In genomic region chrX:13131511-13132137, GRCh38 we compare ENCODE assay signal across 11 cellular contexts.
A peak's percentile ranks its signal among the peaks of the same experiment; 100 is the strongest.
DNase-seq lines count a peak whose midpoint lies in the region; ATAC-seq and TF ChIP-seq lines count a peak whose summit lies in the region.
"Had no signal": no experiment of that assay in that cellular context is flagged by ENCODE, and none has a peak within 500 bp of the region (broad histone marks: within the 10 kb centered on the region; RNA-seq: fewer than 3 reads in every experiment).

No MANE protein-coding gene starts in this region.

- CTCF ChIA-PET in IMR-90 (lab: Yijun Ruan, JAX) = no interaction called here
- CTCF ChIA-PET in activated CD8-positive, alpha-beta T cell treated with anti-CD3 and anti-CD28 coated beads for 36 hours (lab: Charles Lee) = interaction anchor here (1.2 kb wide), 1 partner anchor 185 kb away, joined by 3 read pairs; no protein-coding TSS in a partner anchor

- no peak overlapping the region for H3K27ac Mint-ChIP-seq in activated CD8-positive, alpha-beta T cell treated with anti-CD3 and anti-CD28 coated beads for 36 hours
- H3K27ac Mint-ChIP-seq in natural killer cell = peak overlapping the region; percentile 78 to 80
- H3K27ac Mint-ChIP-seq: stimulated activated naive CD8-positive, alpha-beta T cell treated with anti-CD3 and anti-CD28 coated beads, Interleukin-15, Interleukin-2, amounts not matched to agents 100 ng/mL and 50 ng/mL, for 24 hours had no signal

- no peaks in the 10 kb centered on the region for H3K36me3 ChIP-seq in IMR-90 (ENCODE audit: control insufficient read depth, insufficient read depth, low read length)

- H3K4me1 ChIP-seq in IMR-90 (ENCODE audit: control insufficient read depth, insufficient read depth, low read length) = peaks cover 4% of the 10 kb centered on the region

- H2BK15ac ChIP-seq in IMR-90 (ENCODE audit: low read depth, low read length) = no peak overlapping the region

- H3K9ac ChIP-seq in IMR-90 (ENCODE audit: low read depth, low read length) = no peak overlapping the region

- no peak for TF ChIP-seq CTCF in IMR-90 (conservative IDR thresholded peaks at IDR 0.05; ENCODE audit: low read depth, low read length)
- no peak for TF ChIP-seq CTCF in activated CD8-positive, alpha-beta T cell treated with anti-CD3 and anti-CD28 coated beads for 36 hours (IDR thresholded peaks at IDR 0.05)
- TF ChIP-seq CTCF in natural killer cell (IDR thresholded peaks at IDR 0.05) = no peak

- H3K27me3 ChIP-seq in IMR-90 (ENCODE audit: control insufficient read depth, insufficient read depth, low read length) = no peaks in the 10 kb centered on the region

- H3K4me2 ChIP-seq in IMR-90 (ENCODE audit: low read depth, low read length) = no peak overlapping the region; the same call in 1 of the 2 replicates

- H2AK9ac ChIP-seq in IMR-90 (replicated peaks; ENCODE audit: low read depth, low read length, poor library complexity) = no peak overlapping the region

- in situ Hi-C loops in IMR-90 (cut with MboI; ENCODE audit: low sequenced_read_pairs) = no loop called here

- no peak overlapping the region for H3K23ac ChIP-seq in IMR-90 (ENCODE audit: low read depth, low read length)

- no peak overlapping the region for H2BK5ac ChIP-seq in IMR-90 (ENCODE audit: low read depth, low read length, poor library complexity, severe bottlenecking)

- no peaks in the 10 kb centered on the region for H4K20me1 ChIP-seq in IMR-90 (ENCODE audit: insufficient read depth, low read length)

- no peak overlapping the region for H4K91ac ChIP-seq in IMR-90 (ENCODE audit: insufficient read depth, low read depth, low read length)

- no peaks in the 10 kb centered on the region for H3K9me3 ChIP-seq in IMR-90 (ENCODE audit: control insufficient read depth, insufficient read depth, low read length)

- no CpG with 5 or more reads among the region's 3 CpGs for WGBS in IMR-90 (ENCODE audit: extremely low coverage in 2 of 2, insufficient read length in 1 of 2), 2 experiments

- ATAC-seq in IMR-90 (ENCODE audit: low read depth) (no peak), natural killer cell (peak; percentile 80 to 99 (median 87))
- ATAC-seq in activated CD8-positive, alpha-beta T cell treated with anti-CD3 and anti-CD28 coated beads for 36 hours = peak; percentile 42

- no peaks in the 10 kb centered on the region for H3K9me3 Mint-ChIP-seq in activated CD8-positive, alpha-beta T cell treated with anti-CD3 and anti-CD28 coated beads for 36 hours
- no peaks in the 10 kb centered on the region for H3K9me3 Mint-ChIP-seq in natural killer cell
- H3K9me3 Mint-ChIP-seq: stimulated activated naive CD8-positive, alpha-beta T cell treated with anti-CD3 and anti-CD28 coated beads, Interleukin-15, Interleukin-2, amounts not matched to agents 100 ng/mL and 50 ng/mL, for 24 hours had no signal

- H3K36me3 Mint-ChIP-seq in activated CD8-positive, alpha-beta T cell treated with anti-CD3 and anti-CD28 coated beads for 36 hours (ENCODE audit: low read depth) = no peaks in the 10 kb centered on the region
- H3K36me3 Mint-ChIP-seq in natural killer cell = no peaks in the 10 kb centered on the region

- no peak for TF ChIP-seq RAD21 in IMR-90 (IDR thresholded peaks at IDR 0.05; ENCODE audit: low read length)

- peaks cover 34% of the 10 kb centered on the region for H3K4me1 Mint-ChIP-seq in activated CD8-positive, alpha-beta T cell treated with anti-CD3 and anti-CD28 coated beads for 36 hours (ENCODE audit: low read depth)
- H3K4me1 Mint-ChIP-seq in natural killer cell = peaks cover 8 to 27% of the 10 kb centered on the region in 2 donors

- H3K4me3 ChIP-seq in IMR-90 (ENCODE audit: insufficient read depth, low read depth, low read length) = no peak overlapping the region

- intact Hi-C loops in IMR-90 (cut with micrococcal nuclease) = no loop called here
- intact Hi-C loops in activated CD8-positive, alpha-beta T cell treated with anti-CD3 and anti-CD28 coated beads for 36 hours (cut with micrococcal nuclease) = no loop called here
- intact Hi-C loops in natural killer cell (cut with micrococcal nuclease) = loop anchor here (5.0 kb wide), 1 partner anchor 174 kb away; no protein-coding TSS in a partner anchor

- no peak overlapping the region for H3K56ac ChIP-seq in IMR-90 (ENCODE audit: extremely low read depth, insufficient read depth, low read length)

- no peaks in the 10 kb centered on the region for H3K9me1 ChIP-seq in IMR-90 (ENCODE audit: insufficient read depth, low read length)

- no peak for TF ChIP-seq POLR2A in IMR-90 (IDR thresholded peaks at IDR 0.05; ENCODE audit: low read depth, low read length)

- peak overlapping the region; percentile 59; the same call in 1 of the 2 replicates for H3K18ac ChIP-seq in IMR-90 (ENCODE audit: low read depth, low read length)

- DNase-seq in GF-D8 (lab: John Stamatoyannopoulos, UW) = peak; percentile 82
- no peak for DNase-seq in IMR-90
- peak; percentile 10 for DNase-seq in activated CD8-positive, alpha-beta T cell treated with anti-CD3 and anti-CD28 coated beads for 36 hours
- no peak for DNase-seq in natural killer cell
- no peak for DNase-seq in NCI-H510A treated with DMSO at 0.1 percent for 48 hours (lab: John Stamatoyannopoulos, UW)
- no peak for DNase-seq in NCI-H510A (lab: John Stamatoyannopoulos, UW)
- no peak for DNase-seq in NCI-H748 treated with DMSO at 0.1 percent for 48 hours (lab: John Stamatoyannopoulos, UW)
- DNase-seq in NCI-H1436 treated with DMSO at 0.1 percent for 48 hours (lab: John Stamatoyannopoulos, UW) = no peak
- DNase-seq: effector CD4-positive, alpha-beta T cell; Karpas-422 had no signal

- no peak overlapping the region for H2BK20ac ChIP-seq in IMR-90 (ENCODE audit: low read depth, low read length)

- 0 out of 2 replicates have a peak overlapping the region, but pooled peaks have one; percentile 46 for H2BK120ac ChIP-seq in IMR-90 (ENCODE audit: low read depth, low read length)

- H4K5ac ChIP-seq in IMR-90 (ENCODE audit: low read depth, low read length) = peak overlapping the region; percentile 53; the same call in 1 of the 2 replicates

- POLR2A ChIA-PET in IMR-90 (lab: Charles Lee; ENCODE audit: unreplicated experiment) = interaction anchor here (0.6 kb wide), 1 partner anchor 32 kb away, joined by 7 read pairs; no protein-coding TSS in a partner anchor
- POLR2A ChIA-PET in activated CD8-positive, alpha-beta T cell treated with anti-CD3 and anti-CD28 coated beads for 36 hours (lab: Charles Lee) = interaction anchor here (1.0 kb wide), 1 partner anchor 41 kb away, joined by 3 read pairs; no protein-coding TSS in a partner anchor

- H4K8ac ChIP-seq in IMR-90 (ENCODE audit: low read depth in 2 of 2, low read length in 2 of 2) = no peak overlapping the region

- no peak overlapping the region for H3K4ac ChIP-seq in IMR-90 (ENCODE audit: low read depth, low read length)

- H3K4me3 Mint-ChIP-seq in activated CD8-positive, alpha-beta T cell treated with anti-CD3 and anti-CD28 coated beads for 36 hours = no peak overlapping the region
- H3K4me3 Mint-ChIP-seq in natural killer cell = peak overlapping the region; percentile 67
- H3K4me3 Mint-ChIP-seq: stimulated activated naive CD8-positive, alpha-beta T cell treated with anti-CD3 and anti-CD28 coated beads, Interleukin-15, Interleukin-2, amounts not matched to agents 100 ng/mL and 50 ng/mL, for 24 hours had no signal

- H3K14ac ChIP-seq in IMR-90 (replicated peaks; ENCODE audit: low read depth, low read length) = no peak overlapping the region

- BruUV-seq in IMR-90 (replicated peaks; lab: Mats Ljungman, UMichigan) = no TSS peak

- no peak overlapping the region for H2AK5ac ChIP-seq in IMR-90 (ENCODE audit: low read depth, low read length)

- no peaks in the 10 kb centered on the region for H3K27me3 Mint-ChIP-seq in activated CD8-positive, alpha-beta T cell treated with anti-CD3 and anti-CD28 coated beads for 36 hours
- peaks cover 0 to 24% of the 10 kb centered on the region in 2 donors for H3K27me3 Mint-ChIP-seq in natural killer cell (ENCODE audit: low read depth in 2 of 2)
- H3K27me3 Mint-ChIP-seq: stimulated activated naive CD8-positive, alpha-beta T cell treated with anti-CD3 and anti-CD28 coated beads, Interleukin-15, Interleukin-2, amounts not matched to agents 100 ng/mL and 50 ng/mL, for 24 hours had no signal

- no peak overlapping the region for H3K27ac ChIP-seq in IMR-90 (ENCODE audit: insufficient read depth, low read length)

- no peaks in the 10 kb centered on the region for H3K79me1 ChIP-seq in IMR-90 (ENCODE audit: low read depth in 1 of 2, low read length in 2 of 2)

- dilution Hi-C loops in IMR-90 (cut with HindIII; ENCODE audit: low sequenced_read_pairs, unreplicated experiment) = no loop called here

- no peak overlapping the region for H2AFZ ChIP-seq in IMR-90 (replicated peaks; ENCODE audit: low read length, poor library complexity)

TF ChIP-seq in IMR-90, 13 proteins besides CTCF, POLR2A, EP300 and RAD21 (continues in another document):
- no peak for TF ChIP-seq CHD1 (IDR thresholded peaks at IDR 0.05; ENCODE audit: low read depth, low read length)
- no peak for TF ChIP-seq BHLHE40 (IDR thresholded peaks at IDR 0.05; ENCODE audit: low read depth, low read length)
- no peak for TF ChIP-seq MAFK (IDR thresholded peaks at IDR 0.05; ENCODE audit: low read depth, low read length)
- TF ChIP-seq CEBPB (IDR thresholded peaks at IDR 0.05; ENCODE audit: low read depth, low read length) = no peak
- TF ChIP-seq RFX5 (IDR thresholded peaks at IDR 0.05; ENCODE audit: low read depth, low read length) = no peak
- TF ChIP-seq MXI1 (IDR thresholded peaks at IDR 0.05; ENCODE audit: borderline replicate concordance, low read depth, low read length) = no peak
- no peak for TF ChIP-seq RCOR1 (IDR thresholded peaks at IDR 0.05; ENCODE audit: insufficient replicate concordance, low read length)
- no peak for TF ChIP-seq USF2 (IDR thresholded peaks at IDR 0.05; ENCODE audit: low read depth, low read length)
- TF ChIP-seq MAZ (IDR thresholded peaks at IDR 0.05; ENCODE audit: borderline replicate concordance, low read depth, low read length) = no peak
- TF ChIP-seq FOS (IDR thresholded peaks at IDR 0.05; ENCODE audit: low read depth, low read length) = no peak

Comparison
In these comparisons a context has a peak if more than half of its experiments do, and no peak if none do; other contexts are left out.
1. DNase-seq: peak in GF-D8 (single experiment) and activated CD8-positive, alpha-beta T cell treated with anti-CD3 and anti-CD28 coated beads for 36 hours (single experiment); none in IMR-90 (single experiment), natural killer cell (single experiment), NCI-H510A treated with DMSO at 0.1 percent for 48 hours (single experiment), NCI-H510A (single experiment), NCI-H748 treated with DMSO at 0.1 percent for 48 hours (single experiment) and NCI-H1436 treated with DMSO at 0.1 percent for 48 hours (single experiment).